In the genomic region with DNA sequence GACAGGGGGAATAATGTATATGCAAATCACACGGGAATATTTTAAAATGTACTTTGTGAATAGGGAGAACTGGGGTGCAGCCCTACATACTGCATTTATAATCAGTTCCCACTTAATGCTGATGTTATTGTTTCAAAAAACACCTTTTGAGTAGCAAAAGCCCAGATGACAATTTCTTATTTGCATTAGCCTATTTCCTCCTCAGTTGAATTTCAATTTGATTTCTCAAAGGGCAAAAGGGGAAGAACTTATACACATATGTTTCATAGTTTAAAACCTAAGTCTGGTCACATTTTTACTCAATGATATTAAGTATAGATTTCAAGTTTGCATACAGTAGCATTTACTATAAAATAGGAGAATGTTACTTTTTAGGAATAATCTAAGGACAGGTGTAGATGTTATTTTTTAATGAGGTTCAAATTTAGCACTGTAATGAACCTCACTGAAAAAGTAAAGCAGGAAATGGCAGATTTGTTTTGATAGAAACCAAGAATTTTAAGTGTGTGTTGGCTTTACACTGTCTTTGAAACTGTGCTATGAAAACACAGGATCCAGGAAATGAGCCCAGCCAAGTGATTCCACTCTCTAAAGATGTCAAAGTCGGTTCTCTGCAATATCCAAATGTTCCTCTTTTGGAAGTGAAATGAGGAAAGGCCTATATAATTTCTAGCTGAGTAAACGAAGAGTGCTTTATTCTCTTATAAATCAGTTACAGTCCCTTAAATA, we compare ENCODE assay signal across 8 cellular contexts.
A peak's percentile ranks its signal among the peaks of the same experiment; 100 is the strongest.
DNase-seq lines count a peak whose midpoint lies in the region; ATAC-seq, FAIRE-seq and TF ChIP-seq lines count a peak whose summit lies in the region.

No MANE protein-coding gene starts in this region.

- no peak overlapping the region for H3K4me3 ChIP-seq in RWPE2 (ENCODE audit: severe bottlenecking)
- no peak overlapping the region for H3K4me3 ChIP-seq in right atrium auricular region

- peak overlapping the region; percentile 90 for H3K27ac ChIP-seq in RWPE2 (ENCODE audit: poor library complexity, severe bottlenecking)
- peak overlapping the region in 1 of 2 donors; percentile 8 for H3K27ac ChIP-seq in right atrium auricular region

- TF ChIP-seq CTCF in RWPE2 (IDR thresholded peaks at IDR 0.05; ENCODE audit: poor library complexity, severe bottlenecking) (no peak), right atrium auricular region (IDR thresholded peaks at IDR 0.05) (no peak)

- no peak for FAIRE-seq in RCC 7860 (lab: Jason Lieb, UNC)

- no peaks in the 10 kb centered on the region for H3K9me3 ChIP-seq in RWPE2 (ENCODE audit: severe bottlenecking)
- H3K9me3 ChIP-seq in right atrium auricular region = no peaks in the 10 kb centered on the region

- H3K27me3 ChIP-seq in RWPE2 (ENCODE audit: insufficient read depth, poor library complexity, severe bottlenecking) (no peaks in the 10 kb centered on the region), right atrium auricular region (no peaks in the 10 kb centered on the region)

- peaks cover 38% of the 10 kb centered on the region for H3K4me1 ChIP-seq in RWPE2 (ENCODE audit: insufficient read depth, poor library complexity, severe bottlenecking)
- H3K4me1 ChIP-seq in right atrium auricular region = peaks cover 0 to 13% of the 10 kb centered on the region in 2 donors

- no peak for DNase-seq in RWPE2 (ENCODE audit: low spot score)
- DNase-seq in kidney glomerular epithelial cell (lab: John Stamatoyannopoulos, UW) = peak; percentile 16
- DNase-seq in Kasumi-1 (lab: John Stamatoyannopoulos, UW) = no peak
- DNase-seq in NCI-H748 treated with DMSO at 0.1 percent for 48 hours (lab: John Stamatoyannopoulos, UW) = no peak
- no peak for DNase-seq in right atrium auricular region (ENCODE audit: low spot score)
- DNase-seq in RCC 7860 (ENCODE audit: low spot score) = no peak

- H3K36me3 ChIP-seq in RWPE2 (ENCODE audit: low read depth) = no peaks in the 10 kb centered on the region
- no peaks in the 10 kb centered on the region for H3K36me3 ChIP-seq in right atrium auricular region

- ATAC-seq in GM18511 (IDR thresholded peaks at IDR 0.05; ENCODE audit: unreplicated experiment) (peak; percentile 71), HG02571 (IDR thresholded peaks at IDR 0.05; ENCODE audit: unreplicated experiment) (peak; percentile 43), RWPE2 (ENCODE audit: low read depth) (no peak)
